19 cellular contexts compared by ENCODE assay signal in genomic region chr21:37870229-37870628, GRCh38. TPM values are rescaled to one million over a fixed set of nuclear protein-coding genes. Genes with fewer than 3 reads are reported as not detected.
"Had no signal": no experiment of that assay in that cellular context is flagged by ENCODE, and none has a peak within 500 bp of the region (broad histone marks: within the 10 kb centered on the region; RNA-seq: fewer than 3 reads in every experiment).

No MANE protein-coding gene starts in this region.

- H3K4me3 ChIP-seq: psoas muscle, right lobe of liver, spleen, tibial nerve had no signal

- H3K4me1 Mint-ChIP-seq: activated CD4-positive, alpha-beta T cell treated with anti-CD3 and anti-CD28 coated beads for 36 hours; nephron progenitor cell had no signal

- H3K27ac Mint-ChIP-seq: activated CD4-positive, alpha-beta T cell treated with anti-CD3 and anti-CD28 coated beads for 36 hours; activated CD8-positive, alpha-beta T cell treated with anti-CD3 and anti-CD28 coated beads for 36 hours; activated T-helper 1 cell treated with anti-CD3 and anti-CD28 coated beads, Interleukin-12 subunit alpha, Interleukin-12 subunit beta, Interleukin-2, Interleukin-4 antibody, amounts not matched to agents 30 ng/mL and 10 ng/mL and 1 ng/mL, durations not matched to agents 14 hours and 24 hours and 36 hours; nephron progenitor cell; stimulated activated naive B cell treated with anti-CD40 and anti-IgM and Interleukin-4, amounts not matched to agents 10 μg/mL and 1 μg/mL and 100 μg/mL, for 72 hours had no signal

- H3K9me3 Mint-ChIP-seq: activated CD8-positive, alpha-beta T cell treated with anti-CD3 and anti-CD28 coated beads for 36 hours; activated T-helper 1 cell treated with anti-CD3 and anti-CD28 coated beads, Interleukin-12 subunit alpha, Interleukin-12 subunit beta, Interleukin-2, Interleukin-4 antibody, amounts not matched to agents 30 ng/mL and 10 ng/mL and 1 ng/mL, durations not matched to agents 14 hours and 24 hours and 36 hours; nephron progenitor cell; stimulated activated naive B cell treated with anti-CD40 and anti-IgM and Interleukin-4, amounts not matched to agents 10 μg/mL and 1 μg/mL and 100 μg/mL, for 72 hours had no signal

- H3K4me3 Mint-ChIP-seq: activated CD4-positive, alpha-beta T cell treated with anti-CD3 and anti-CD28 coated beads for 36 hours; activated CD8-positive, alpha-beta T cell treated with anti-CD3 and anti-CD28 coated beads for 36 hours; activated T-helper 1 cell treated with anti-CD3 and anti-CD28 coated beads, Interleukin-12 subunit alpha, Interleukin-12 subunit beta, Interleukin-2, Interleukin-4 antibody, amounts not matched to agents 30 ng/mL and 10 ng/mL and 1 ng/mL, durations not matched to agents 14 hours and 24 hours and 36 hours; nephron progenitor cell; stimulated activated naive B cell treated with anti-CD40 and anti-IgM and Interleukin-4, amounts not matched to agents 10 μg/mL and 1 μg/mL and 100 μg/mL, for 72 hours had no signal

- H3K27me3 ChIP-seq: right lobe of liver, spleen, tibial nerve had no signal

- H3K4me1 ChIP-seq: psoas muscle, right lobe of liver, tibial nerve had no signal

- H3K36me3 ChIP-seq: right lobe of liver, spleen, tibial nerve, WERI-Rb-1 had no signal

- H3K27ac ChIP-seq: psoas muscle, right lobe of liver, spleen, tibial nerve had no signal

- H3K36me3 Mint-ChIP-seq: stimulated activated naive B cell treated with anti-CD40 and anti-IgM and Interleukin-4, amounts not matched to agents 10 μg/mL and 1 μg/mL and 100 μg/mL, for 72 hours had no signal

- DNase-seq: activated CD4-positive, alpha-beta T cell treated with anti-CD3 and anti-CD28 coated beads for 36 hours; activated CD8-positive, alpha-beta memory T cell treated with anti-CD3 and anti-CD28 coated beads, Interleukin-2, amount 50 U/mL, for 4 hours; activated CD8-positive, alpha-beta T cell treated with anti-CD3 and anti-CD28 coated beads for 36 hours; activated naive CD4-positive, alpha-beta T cell treated with Interleukin-2 at 50 U/mL for 16 hours; hypothalamus; kidney glomerular epithelial cell; mesendoderm; nephron progenitor cell; psoas muscle; right lobe of liver; spleen; stimulated activated CD4-positive, alpha-beta T cell treated with anti-CD3 and anti-CD28 coated beads, Interleukin-1b, Interleukin-23, amount 100 ng/mL, for 48 hours; stimulated activated naive B cell treated with anti-CD40 and anti-IgM and Interleukin-4, amounts not matched to agents 10 μg/mL and 1 μg/mL and 100 μg/mL, for 72 hours had no signal

- H3K9me3 ChIP-seq: psoas muscle, right lobe of liver, spleen, tibial nerve had no signal

RNA-seq across cellular contexts. Expression of gene KCNJ6, which starts 46.0 kb away (rescaled TPM):
- total RNA-seq: activated CD4-positive, alpha-beta T cell treated with anti-CD3 and anti-CD28 coated beads for 36 hours; activated CD8-positive, alpha-beta T cell treated with anti-CD3 and anti-CD28 coated beads for 36 hours; activated T-helper 1 cell treated with anti-CD3 and anti-CD28 coated beads, Interleukin-12 subunit alpha, Interleukin-12 subunit beta, Interleukin-2, Interleukin-4 antibody, amounts not matched to agents 30 ng/mL and 10 ng/mL and 1 ng/mL, durations not matched to agents 14 hours and 24 hours and 36 hours; esophagus mucosa; liver; psoas muscle; subcutaneous adipose tissue; tibial nerve had no signal
